13 cellular contexts compared by ENCODE assay signal in genomic region chr18:53887447-53887846, GRCh38.
DNase-seq lines count a peak whose midpoint lies in the region; ATAC-seq and TF ChIP-seq lines count a peak whose summit lies in the region.
"Had no signal": no experiment of that assay in that cellular context is flagged by ENCODE, and none has a peak within 500 bp of the region (broad histone marks: within the 10 kb centered on the region; RNA-seq: fewer than 3 reads in every experiment).

No MANE protein-coding gene starts in this region.

- H3K4me1 ChIP-seq in left lung (no peaks in the 10 kb centered on the region), upper lobe of right lung (no peaks in the 10 kb centered on the region)
- H3K4me1 ChIP-seq: BE2C, HAP-1 had no signal

- ATAC-seq in left lung (peak; percentile 32), upper lobe of right lung (peak; percentile 58), GM19351 (IDR thresholded peaks at IDR 0.05; ENCODE audit: unreplicated experiment) (no peak)

- H3K27ac ChIP-seq in left lung (no peak overlapping the region), upper lobe of right lung (no peak overlapping the region)
- H3K27ac ChIP-seq: C4-2B had no signal

- DNase-seq in HS-27A (ENCODE audit: low read depth) (peak; percentile 14), astrocyte of the hippocampus (ENCODE audit: low read depth, low spot score) (peak; percentile 39), left lung (no peak), upper lobe of right lung (no peak), HUDEP-2 (lab: John Stamatoyannopoulos, UW; ENCODE audit: unreplicated experiment in 76 of 76) (no peak), Ammon's horn (ENCODE audit: low spot score) (no peak)
- DNase-seq: BE2C; CD4-positive, alpha-beta memory T cell; DND-41; GDM1 had no signal

- H3K9me3 ChIP-seq in left lung (no peaks in the 10 kb centered on the region), upper lobe of right lung (no peaks in the 10 kb centered on the region)
- H3K9me3 ChIP-seq: BE2C, HAP-1 had no signal

- H3K4me3 ChIP-seq in left lung (no peak overlapping the region), upper lobe of right lung (no peak overlapping the region)
- H3K4me3 ChIP-seq: HAP-1 had no signal

- H3K27me3 ChIP-seq in left lung (no peaks in the 10 kb centered on the region), upper lobe of right lung (no peaks in the 10 kb centered on the region)
- H3K27me3 ChIP-seq: BE2C had no signal

- intact Hi-C loops in left lung (cut with DNase I) = no loop called here
- intact Hi-C loops in upper lobe of right lung (cut with DNase I) = no loop called here

- TF ChIP-seq CTCF in left lung (IDR thresholded peaks at IDR 0.05) (no peak), upper lobe of right lung (IDR thresholded peaks at IDR 0.05) (no peak)

- H3K36me3 ChIP-seq in left lung (no peaks in the 10 kb centered on the region), upper lobe of right lung (no peaks in the 10 kb centered on the region)
- H3K36me3 ChIP-seq: BE2C, HAP-1 had no signal

Comparison
In these comparisons a context has a peak if more than half of its experiments do, and no peak if none do; other contexts are left out.
1. DNase-seq: peak in HS-27A (single experiment) and astrocyte of the hippocampus (single experiment); none in left lung (0 of 2), upper lobe of right lung (single experiment), HUDEP-2 (0 of 76) and Ammon's horn (single experiment).